ENCODE assay signal across 8 cellular contexts in the genomic region with DNA sequence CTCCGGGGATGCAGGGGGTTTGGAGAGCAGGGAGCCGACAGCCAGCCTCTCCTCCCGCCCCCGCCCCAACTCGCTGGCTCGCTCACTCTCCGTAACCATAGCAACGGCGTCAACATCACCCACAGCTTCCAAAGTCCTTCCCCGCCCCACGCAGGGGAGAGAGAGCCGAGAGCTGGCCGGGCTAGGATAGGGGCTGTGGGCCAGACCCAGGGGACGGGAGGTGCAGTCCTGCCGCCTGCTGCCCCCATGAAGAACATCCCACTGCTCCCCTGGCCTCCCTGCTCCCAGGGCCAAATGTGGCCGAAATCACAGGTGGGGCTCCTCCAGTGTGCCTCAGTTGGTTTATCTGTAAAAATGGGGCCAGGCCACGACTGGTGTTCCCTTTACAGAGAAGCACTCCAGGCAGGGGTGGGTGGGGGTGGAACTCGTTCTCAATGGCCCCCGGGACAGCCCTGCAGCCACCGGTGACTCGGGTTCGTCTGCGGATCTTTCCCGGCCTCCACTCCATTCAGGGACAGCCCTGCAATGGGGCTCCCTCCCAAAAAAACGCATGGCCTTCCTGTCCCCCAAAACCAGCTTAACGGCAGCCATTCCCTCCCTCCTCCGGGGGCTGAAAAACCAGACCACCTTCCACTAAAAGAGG. TPM values are rescaled to one million over a fixed set of nuclear protein-coding genes. Genes with fewer than 3 reads are reported as not detected.
DNase-seq lines count a peak whose midpoint lies in the region; ATAC-seq, FAIRE-seq and TF ChIP-seq lines count a peak whose summit lies in the region.

No MANE protein-coding gene starts in this region.

- no peak for FAIRE-seq in astrocyte (lab: Jason Lieb, UNC)

- H3K27ac ChIP-seq in OCI-LY3 (ENCODE audit: low read length) (no peak overlapping the region), astrocyte (ENCODE audit: low read depth, low read length) (peak overlapping the region; percentile 1), iPS-18a (ENCODE audit: low read length) (no peak overlapping the region)

- H3K4me2 ChIP-seq in OCI-LY3 (ENCODE audit: low read length): peak overlapping the region; percentile 99
- H3K4me2 ChIP-seq in astrocyte (ENCODE audit: low read length): peak overlapping the region; percentile 98

- H3K27me3 Mint-ChIP-seq in astrocyte (ENCODE audit: low read depth, unreplicated experiment): no peaks in the 10 kb centered on the region

- H3K4me1 ChIP-seq in OCI-LY3 (ENCODE audit: low read length) (peaks cover 61% of the 10 kb centered on the region), astrocyte (ENCODE audit: insufficient read depth, low read length) (peaks cover 53% of the 10 kb centered on the region), iPS-18a (ENCODE audit: control insufficient read depth, low read depth, low read length) (peaks cover 41% of the 10 kb centered on the region)

- H3K79me2 ChIP-seq in OCI-LY3 (ENCODE audit: low read length) (peaks cover 84% of the 10 kb centered on the region), astrocyte (ENCODE audit: insufficient read depth, low read length) (peaks cover 74% of the 10 kb centered on the region)

- H2AFZ ChIP-seq in OCI-LY3 (ENCODE audit: low read depth, low read length) (no peak overlapping the region), astrocyte (ENCODE audit: low read depth, low read length) (no peak overlapping the region)

- ATAC-seq in stimulated activated effector memory CD8-positive, alpha-beta T cell treated with anti-CD3 and anti-CD28 coated beads, Interleukin-12 subunit alpha, Interleukin-12 subunit beta, amount 100 ng/mL, for 72 hours: no peak
- no peak for ATAC-seq in HG02884 (IDR thresholded peaks at IDR 0.05; ENCODE audit: unreplicated experiment)

- TF ChIP-seq CTCF in OCI-LY3 (IDR thresholded peaks at IDR 0.05; ENCODE audit: low read depth, low read length) (no peak), astrocyte (IDR thresholded peaks at IDR 0.05; ENCODE audit: insufficient read depth, low read depth, low read length) (no peak)

- H3K27ac Mint-ChIP-seq in astrocyte (ENCODE audit: unreplicated experiment): no peak overlapping the region
- H3K27ac Mint-ChIP-seq in stimulated activated effector memory CD8-positive, alpha-beta T cell treated with anti-CD3 and anti-CD28 coated beads, Interleukin-12 subunit alpha, Interleukin-12 subunit beta, amount 100 ng/mL, for 72 hours: peak overlapping the region; percentile 88

- H3K27me3 ChIP-seq in OCI-LY3 (ENCODE audit: low read depth, low read length) (no peaks in the 10 kb centered on the region), astrocyte (ENCODE audit: insufficient read depth, low read length) (no peaks in the 10 kb centered on the region), iPS-18a (ENCODE audit: control insufficient read depth, insufficient read depth, low read length) (peaks cover 38% of the 10 kb centered on the region)

- H3K4me3 Mint-ChIP-seq in astrocyte (ENCODE audit: unreplicated experiment): peak overlapping the region; percentile 90
- peak overlapping the region; percentile 93 for H3K4me3 Mint-ChIP-seq in stimulated activated effector memory CD8-positive, alpha-beta T cell treated with anti-CD3 and anti-CD28 coated beads, Interleukin-12 subunit alpha, Interleukin-12 subunit beta, amount 100 ng/mL, for 72 hours

- no peaks in the 10 kb centered on the region for H3K36me3 Mint-ChIP-seq in astrocyte (ENCODE audit: low read depth, unreplicated experiment)
- peaks cover 17% of the 10 kb centered on the region for H3K36me3 Mint-ChIP-seq in stimulated activated effector memory CD8-positive, alpha-beta T cell treated with anti-CD3 and anti-CD28 coated beads, Interleukin-12 subunit alpha, Interleukin-12 subunit beta, amount 100 ng/mL, for 72 hours

- peaks cover 50% of the 10 kb centered on the region for H4K20me1 ChIP-seq in OCI-LY3 (ENCODE audit: insufficient read depth, low read length)
- peaks cover 66% of the 10 kb centered on the region for H4K20me1 ChIP-seq in astrocyte (ENCODE audit: insufficient read depth, low read length)

- H3K36me3 ChIP-seq in OCI-LY3 (replicated peaks; ENCODE audit: low read depth, low read length) (no peaks in the 10 kb centered on the region), astrocyte (ENCODE audit: insufficient read depth, low read length) (no peaks in the 10 kb centered on the region), iPS-18a (ENCODE audit: control insufficient read depth, low read depth, low read length) (no peaks in the 10 kb centered on the region)

- H3K9ac ChIP-seq in OCI-LY3 (ENCODE audit: low read length): peak overlapping the region; percentile 95; the same call in 1 of the 2 replicates
- H3K9ac ChIP-seq in astrocyte (ENCODE audit: low read length): peak overlapping the region; percentile 85
- H3K9ac ChIP-seq in iPS-18a (ENCODE audit: low read length): peak overlapping the region; percentile 43

- H3K4me1 Mint-ChIP-seq in astrocyte (ENCODE audit: low read depth, unreplicated experiment): peaks cover 5% of the 10 kb centered on the region
- H3K4me1 Mint-ChIP-seq in stimulated activated effector memory CD8-positive, alpha-beta T cell treated with anti-CD3 and anti-CD28 coated beads, Interleukin-12 subunit alpha, Interleukin-12 subunit beta, amount 100 ng/mL, for 72 hours: peaks cover 53% of the 10 kb centered on the region

- H3K9me3 Mint-ChIP-seq in astrocyte (ENCODE audit: unreplicated experiment): no peaks in the 10 kb centered on the region
- no peaks in the 10 kb centered on the region for H3K9me3 Mint-ChIP-seq in stimulated activated effector memory CD8-positive, alpha-beta T cell treated with anti-CD3 and anti-CD28 coated beads, Interleukin-12 subunit alpha, Interleukin-12 subunit beta, amount 100 ng/mL, for 72 hours

- DNase-seq in NCI-H2029 (lab: John Stamatoyannopoulos, UW) (peak; percentile 28), NCI-H2029 treated with DMSO at 0.1 percent for 48 hours (lab: John Stamatoyannopoulos, UW) (no peak), astrocyte (ENCODE audit: low read depth) (peak; percentile 63), germinal center (ENCODE audit: low spot score) (no peak)
- DNase-seq in stimulated activated effector memory CD8-positive, alpha-beta T cell treated with anti-CD3 and anti-CD28 coated beads, Interleukin-12 subunit alpha, Interleukin-12 subunit beta, amount 100 ng/mL, for 72 hours (ENCODE audit: low spot score in 2 of 2): no peak

- H3K4me3 ChIP-seq in OCI-LY3 (ENCODE audit: low read length) (peak overlapping the region; percentile 95), astrocyte (ENCODE audit: insufficient read depth, low read depth, low read length) (peak overlapping the region; percentile 86), iPS-18a (ENCODE audit: low read length) (peak overlapping the region; percentile 73)

- H3K9me3 ChIP-seq in OCI-LY3 (ENCODE audit: insufficient read depth, low read length) (no peaks in the 10 kb centered on the region), astrocyte (ENCODE audit: insufficient read depth, low read depth, low read length) (no peaks in the 10 kb centered on the region), iPS-18a (ENCODE audit: control insufficient read depth, low read depth, low read length) (no peaks in the 10 kb centered on the region)

RNA-seq across cellular contexts. Expression of a gene that starts 3.1 kb away (rescaled TPM):
- total RNA-seq in astrocyte: 52.4 and 58.1 TPM in 2 replicates

RNA-seq across cellular contexts. Expression of a gene that starts 12.0 kb away (rescaled TPM):
- 35.5 and 36.2 TPM in 2 replicates for total RNA-seq in astrocyte

RNA-seq across cellular contexts. Expression of a gene that starts 25.0 kb away (rescaled TPM):
- 56.7 and 61.4 TPM in 2 replicates for total RNA-seq in astrocyte

RNA-seq across cellular contexts. Expression of a gene that starts 44.9 kb away (rescaled TPM):
- 3.7 and 5.7 TPM in 2 replicates for total RNA-seq in astrocyte

RNA-seq across cellular contexts. Expression of a gene that starts 44.9 kb away (rescaled TPM):
- 72.2 and 73.4 TPM in 2 replicates for total RNA-seq in astrocyte

Comparison
In these comparisons a context has a peak if more than half of its experiments do, and no peak if none do; other contexts are left out.
1. DNase-seq: peak in NCI-H2029 (single experiment) and astrocyte (single experiment); none in NCI-H2029 treated with DMSO at 0.1 percent for 48 hours (single experiment), stimulated activated effector memory CD8-positive, alpha-beta T cell treated with anti-CD3 and anti-CD28 coated beads, Interleukin-12 subunit alpha, Interleukin-12 subunit beta, amount 100 ng/mL, for 72 hours (0 of 2) and germinal center (single experiment).
2. H3K9ac ChIP-seq: peak in every context shown above with its lines; median percentile 95 in OCI-LY3; 85 in astrocyte; 43 in iPS-18a.
3. Peak in every context shown above with its lines, with median percentiles within 50 percentile points of each other: H3K4me3 ChIP-seq.